In the genomic region with DNA sequence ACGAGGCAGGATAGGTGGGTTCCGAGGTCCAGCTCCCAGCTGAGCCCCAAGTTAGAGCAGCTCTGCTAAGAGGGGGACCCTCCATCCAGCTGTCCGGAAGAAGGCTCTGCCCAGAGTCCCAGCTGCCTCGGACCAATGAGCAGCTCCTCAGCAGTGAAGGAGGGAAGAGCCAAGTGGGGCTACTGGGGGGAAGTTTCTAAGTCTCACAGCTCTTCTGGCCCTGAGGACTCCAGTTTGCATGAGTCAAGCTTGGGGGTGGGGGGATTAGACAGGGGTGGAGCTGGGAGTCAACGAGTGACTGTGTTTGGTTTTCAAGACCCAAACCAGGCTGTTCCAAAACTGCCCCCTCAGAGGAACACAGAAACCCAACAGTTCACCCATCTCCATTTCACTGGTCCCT, we compare ENCODE assay signal across 13 cellular contexts.
DNase-seq lines count a peak whose midpoint lies in the region; ATAC-seq and TF ChIP-seq lines count a peak whose summit lies in the region.
"Had no signal": no experiment of that assay in that cellular context is flagged by ENCODE, and none has a peak within 500 bp of the region (broad histone marks: within the 10 kb centered on the region; RNA-seq: fewer than 3 reads in every experiment).

No MANE protein-coding gene starts in this region.

- H3K4me3 Mint-ChIP-seq in glutamatergic neuron (ENCODE audit: unreplicated experiment): no peak overlapping the region
- H3K4me3 Mint-ChIP-seq: immature natural killer cell had no signal

- no peak overlapping the region for H3K9ac ChIP-seq in SK-N-SH
- no peak overlapping the region for H3K9ac ChIP-seq in Karpas-422 (ENCODE audit: low read length)

- H3K9me2 ChIP-seq in SK-N-SH (no peaks in the 10 kb centered on the region), Karpas-422 (replicated peaks; ENCODE audit: insufficient read depth, low read length) (no peaks in the 10 kb centered on the region)

- CTCF ChIA-PET in SK-N-SH (lab: Yijun Ruan, JAX): interaction anchor here (0.7 to 6.2 kb wide), 5 partner anchors 12 to 131 kb away, joined by 3 to 49 read pairs (median 4); no protein-coding TSS in a partner anchor

- H3K4me1 ChIP-seq in SK-N-SH (ENCODE audit: control insufficient read depth in 1 of 2, insufficient read depth in 2 of 2, low read depth in 1 of 2, low read length in 1 of 2): peaks cover 12 to 57% of the 10 kb centered on the region in 2 experiments; a peak in 2 of 4 replicates
- peaks cover 8 to 54% of the 10 kb centered on the region in 2 donors for H3K4me1 ChIP-seq in esophagus (ENCODE audit: control insufficient read depth in 2 of 2, insufficient read depth in 2 of 2, low read length in 1 of 2)
- peaks cover 26% of the 10 kb centered on the region for H3K4me1 ChIP-seq in mucosa of descending colon (ENCODE audit: low read depth)
- no peaks in the 10 kb centered on the region for H3K4me1 ChIP-seq in urinary bladder (ENCODE audit: insufficient read depth)
- no peaks in the 10 kb centered on the region for H3K4me1 ChIP-seq in Karpas-422 (ENCODE audit: low read length)

- ATAC-seq in SK-N-SH treated with all-trans-retinoic acid at 6 μM for 48 hours: no peak
- ATAC-seq in mucosa of descending colon: peak; percentile 10
- ATAC-seq in HG03457 (IDR thresholded peaks at IDR 0.05; ENCODE audit: unreplicated experiment): no peak

- H4K20me1 ChIP-seq in SK-N-SH (ENCODE audit: insufficient read depth): peaks cover 66% of the 10 kb centered on the region
- no peaks in the 10 kb centered on the region for H4K20me1 ChIP-seq in Karpas-422 (ENCODE audit: insufficient read depth, low read depth, low read length)

- no peaks in the 10 kb centered on the region for H3K4me1 Mint-ChIP-seq in glutamatergic neuron (ENCODE audit: low read depth, unreplicated experiment)

- H3K27me3 ChIP-seq in SK-N-SH (ENCODE audit: insufficient read depth): no peaks in the 10 kb centered on the region
- no peaks in the 10 kb centered on the region for H3K27me3 ChIP-seq in esophagus (ENCODE audit: control insufficient read depth in 1 of 2, insufficient read depth in 2 of 2, low read length in 2 of 2)
- H3K27me3 ChIP-seq in Karpas-422 (ENCODE audit: low read length): no peaks in the 10 kb centered on the region

- no peak overlapping the region for H3K27ac Mint-ChIP-seq in glutamatergic neuron (ENCODE audit: unreplicated experiment)
- H3K27ac Mint-ChIP-seq: activated naive CD4-positive, alpha-beta T cell treated with anti-CD3 and anti-CD28 coated beads, Interleukin-2, amount 50 U/mL, for 72 hours; immature natural killer cell had no signal

- H3K4me2 ChIP-seq in SK-N-SH: no peak overlapping the region
- H3K4me2 ChIP-seq in Karpas-422 (ENCODE audit: low read depth, low read length, poor library complexity, severe bottlenecking): no peak overlapping the region

- intact Hi-C loops in mucosa of descending colon (cut with DNase I, micrococcal nuclease): no loop called here

- POLR2A ChIA-PET in SK-N-SH (lab: Yijun Ruan, JAX): no interaction called here

- no peak for TF ChIP-seq EP300 in SK-N-SH (IDR thresholded peaks at IDR 0.05; ENCODE audit: borderline replicate concordance in 1 of 2, low read depth in 1 of 2, low read length in 1 of 2)

- no peak for TF ChIP-seq RAD21 in SK-N-SH (IDR thresholded peaks at IDR 0.05; ENCODE audit: low read length)

- H3K27ac ChIP-seq in SK-N-SH (ENCODE audit: low read depth in 2 of 2, low read length in 1 of 2) (peak overlapping the region in 1 of 2 experiments; percentile 30; a peak in 2 of 4 replicates), esophagus (ENCODE audit: low read depth in 2 of 2, low read length in 1 of 2) (peak overlapping the region; percentile 79 to 93), urinary bladder (ENCODE audit: low read depth) (peak overlapping the region; percentile 78), Karpas-422 (ENCODE audit: low read length) (no peak overlapping the region)
- H3K27ac ChIP-seq: 22Rv1 had no signal

- no peak overlapping the region for H3K4me3 ChIP-seq in SK-N-SH (ENCODE audit: low read depth in 2 of 2, low read length in 1 of 2)
- no peak overlapping the region for H3K4me3 ChIP-seq in esophagus (ENCODE audit: low read depth in 1 of 2, low read length in 2 of 2)
- H3K4me3 ChIP-seq in mucosa of descending colon: no peak overlapping the region
- H3K4me3 ChIP-seq in urinary bladder (ENCODE audit: low read depth, low read length): no peak overlapping the region
- no peak overlapping the region for H3K4me3 ChIP-seq in Karpas-422 (ENCODE audit: low read length)

- peaks cover 38% of the 10 kb centered on the region for H3F3A ChIP-seq in SK-N-SH (replicated peaks; ENCODE audit: insufficient read depth)

- no peak for DNase-seq in SK-N-SH
- peak in 1 of 3 donors; percentile 34 for DNase-seq in mucosa of descending colon
- no peak for DNase-seq in Karpas-422
- no peak for DNase-seq in glutamatergic neuron
- DNase-seq: immature natural killer cell, NCI-H2171, T-helper 2 cell had no signal

- H3K36me3 Mint-ChIP-seq in glutamatergic neuron (ENCODE audit: unreplicated experiment): no peaks in the 10 kb centered on the region
- H3K36me3 Mint-ChIP-seq: activated naive CD4-positive, alpha-beta T cell treated with anti-CD3 and anti-CD28 coated beads, Interleukin-2, amount 50 U/mL, for 72 hours; immature natural killer cell had no signal

- H3K9me3 Mint-ChIP-seq in glutamatergic neuron (ENCODE audit: unreplicated experiment): no peaks in the 10 kb centered on the region
- H3K9me3 Mint-ChIP-seq: activated naive CD4-positive, alpha-beta T cell treated with anti-CD3 and anti-CD28 coated beads, Interleukin-2, amount 50 U/mL, for 72 hours; immature natural killer cell had no signal

- H2AFZ ChIP-seq in SK-N-SH (ENCODE audit: low read depth) (no peak overlapping the region), Karpas-422 (ENCODE audit: low read length) (no peak overlapping the region)

- WGBS in SK-N-SH (ENCODE audit: low lambda C conversion rate): 20% methylated on average over 1 of the region's 5 CpGs
- WGBS in esophagus, 2 donors: 58 to 65% methylated on average over 5 of the region's 5 CpGs
- WGBS in urinary bladder: 35% methylated on average over 5 of the region's 5 CpGs

- H3K36me3 ChIP-seq in SK-N-SH (replicated peaks in 1 of 2; ENCODE audit: control insufficient read depth in 1 of 2, insufficient read depth in 2 of 2, low read length in 1 of 2) (peaks cover 23 to 32% of the 10 kb centered on the region in 2 experiments), esophagus (ENCODE audit: control insufficient read depth in 2 of 2, insufficient read depth in 2 of 2, low read length in 1 of 2) (peaks cover 0 to 3% of the 10 kb centered on the region in 2 donors), mucosa of descending colon (ENCODE audit: low read depth) (no peaks in the 10 kb centered on the region), urinary bladder (ENCODE audit: insufficient read depth) (no peaks in the 10 kb centered on the region), Karpas-422 (ENCODE audit: insufficient read depth, low read length) (no peaks in the 10 kb centered on the region)

- H3K9me3 ChIP-seq in SK-N-SH (no peaks in the 10 kb centered on the region), esophagus (ENCODE audit: control insufficient read depth in 2 of 2, insufficient read depth in 1 of 2, low read depth in 1 of 2, low read length in 1 of 2) (no peaks in the 10 kb centered on the region), mucosa of descending colon (no peaks in the 10 kb centered on the region), Karpas-422 (ENCODE audit: low read length) (no peaks in the 10 kb centered on the region)

- H3K79me2 ChIP-seq in SK-N-SH (ENCODE audit: insufficient read depth): peaks cover 81% of the 10 kb centered on the region; the same call in 1 of the 2 replicates
- no peaks in the 10 kb centered on the region for H3K79me2 ChIP-seq in Karpas-422 (ENCODE audit: low read length)

- peaks cover 7% of the 10 kb centered on the region for H3K27me3 Mint-ChIP-seq in glutamatergic neuron (ENCODE audit: unreplicated experiment)

- TF ChIP-seq CTCF in SK-N-SH (IDR thresholded peaks at IDR 0.05) (no peak), mucosa of descending colon (IDR thresholded peaks at IDR 0.05) (no peak), glutamatergic neuron (IDR thresholded peaks at IDR 0.05; ENCODE audit: partially characterized antibody, unreplicated experiment) (no peak)

TF ChIP-seq in SK-N-SH, 30 proteins besides CTCF, POLR2A, EP300 and RAD21 (continues in another document):
- no peak for TF ChIP-seq NRF1 (IDR thresholded peaks at IDR 0.05; ENCODE audit: low read depth, low read length)
- no peak for TF ChIP-seq ELF1 (IDR thresholded peaks at IDR 0.05)
- no peak for TF ChIP-seq RXRA (IDR thresholded peaks at IDR 0.05; ENCODE audit: borderline replicate concordance, low read depth)

TF ChIP-seq in SK-N-SH treated with all-trans-retinoic acid at 6 μM for 48 hours, 23 proteins besides CTCF, POLR2A, EP300 and RAD21 (continues in another document):
- TF ChIP-seq, protein P1, sequence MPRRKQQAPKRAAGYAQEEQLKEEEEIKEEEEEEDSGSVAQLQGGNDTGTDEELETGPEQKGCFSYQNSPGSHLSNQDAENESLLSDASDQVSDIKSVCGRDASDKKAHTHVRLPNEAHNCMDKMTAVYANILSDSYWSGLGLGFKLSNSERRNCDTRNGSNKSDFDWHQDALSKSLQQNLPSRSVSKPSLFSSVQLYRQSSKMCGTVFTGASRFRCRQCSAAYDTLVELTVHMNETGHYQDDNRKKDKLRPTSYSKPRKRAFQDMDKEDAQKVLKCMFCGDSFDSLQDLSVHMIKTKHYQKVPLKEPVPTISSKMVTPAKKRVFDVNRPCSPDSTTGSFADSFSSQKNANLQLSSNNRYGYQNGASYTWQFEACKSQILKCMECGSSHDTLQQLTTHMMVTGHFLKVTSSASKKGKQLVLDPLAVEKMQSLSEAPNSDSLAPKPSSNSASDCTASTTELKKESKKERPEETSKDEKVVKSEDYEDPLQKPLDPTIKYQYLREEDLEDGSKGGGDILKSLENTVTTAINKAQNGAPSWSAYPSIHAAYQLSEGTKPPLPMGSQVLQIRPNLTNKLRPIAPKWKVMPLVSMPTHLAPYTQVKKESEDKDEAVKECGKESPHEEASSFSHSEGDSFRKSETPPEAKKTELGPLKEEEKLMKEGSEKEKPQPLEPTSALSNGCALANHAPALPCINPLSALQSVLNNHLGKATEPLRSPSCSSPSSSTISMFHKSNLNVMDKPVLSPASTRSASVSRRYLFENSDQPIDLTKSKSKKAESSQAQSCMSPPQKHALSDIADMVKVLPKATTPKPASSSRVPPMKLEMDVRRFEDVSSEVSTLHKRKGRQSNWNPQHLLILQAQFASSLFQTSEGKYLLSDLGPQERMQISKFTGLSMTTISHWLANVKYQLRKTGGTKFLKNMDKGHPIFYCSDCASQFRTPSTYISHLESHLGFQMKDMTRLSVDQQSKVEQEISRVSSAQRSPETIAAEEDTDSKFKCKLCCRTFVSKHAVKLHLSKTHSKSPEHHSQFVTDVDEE (CRISPR knock-in tag; IDR thresholded peaks at IDR 0.05): no peak
- TF ChIP-seq SNAI2 (CRISPR knock-in tag; IDR thresholded peaks at IDR 0.05): no peak
- no peak for TF ChIP-seq ARNTL (CRISPR knock-in tag; IDR thresholded peaks at IDR 0.05; ENCODE audit: borderline replicate concordance, low read depth)
